Comparison of ENCODE assay signal across 30 cellular contexts in the genomic region with DNA sequence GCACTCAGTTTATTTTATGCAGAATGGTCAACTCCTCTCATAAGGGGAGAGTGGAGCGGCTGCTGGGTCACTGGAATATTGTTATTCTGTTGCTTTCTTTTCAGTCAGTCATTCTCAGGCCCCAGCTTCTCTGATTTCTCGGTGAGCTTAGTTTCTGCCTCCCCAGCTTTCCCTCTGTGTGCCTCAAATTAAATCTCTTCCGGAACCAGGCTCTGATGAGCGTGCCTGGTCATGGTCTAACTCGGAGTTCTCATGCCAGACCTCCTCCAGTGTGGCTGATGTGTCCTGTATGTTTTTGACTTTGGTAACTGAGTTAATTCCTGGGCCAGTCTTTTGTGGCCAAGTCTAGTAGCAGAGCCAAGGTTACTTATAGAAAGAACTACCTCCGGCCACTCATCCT. TPM values are rescaled to one million over a fixed set of nuclear protein-coding genes. Genes with fewer than 3 reads are reported as not detected.
A peak's percentile ranks its signal among the peaks of the same experiment; 100 is the strongest.
DNase-seq lines count a peak whose midpoint lies in the region; TF ChIP-seq lines count a peak whose summit lies in the region.
"Had no signal": no experiment of that assay in that cellular context is flagged by ENCODE, and none has a peak within 500 bp of the region (broad histone marks: within the 10 kb centered on the region; RNA-seq: fewer than 3 reads in every experiment).

No MANE protein-coding gene starts in this region.

- no peak overlapping the region for H3K4me3 Mint-ChIP-seq in activated CD4-positive, alpha-beta memory T cell treated with anti-CD3 and anti-CD28 coated beads, Interleukin-2, amount 10 ng/mL, durations not matched to agents 7 days and 5 days
- H3K4me3 Mint-ChIP-seq: activated naive CD4-positive, alpha-beta T cell treated with anti-CD3 and anti-CD28 coated beads, Interleukin-2, amount 10 ng/mL, durations not matched to agents 7 days and 5 days; CD8-positive, alpha-beta T cell; stimulated activated effector memory CD8-positive, alpha-beta T cell treated with anti-CD3 and anti-CD28 coated beads, Interleukin-12 subunit alpha, Interleukin-12 subunit beta, amount 100 ng/mL, for 72 hours; T-cell had no signal

- H3K4me3 ChIP-seq in SJCRH30 (peak overlapping the region; percentile 29; the same call in 1 of the 2 replicates), foreskin fibroblast (ENCODE audit: low read depth in 1 of 2, low read length in 2 of 2) (no peak overlapping the region), skeletal muscle satellite cell (ENCODE audit: low read length) (no peak overlapping the region), GM23248 (no peak overlapping the region)
- H3K4me3 ChIP-seq: dorsolateral prefrontal cortex, skin epidermis had no signal

- H3K9me2 ChIP-seq in GM23248 (ENCODE audit: insufficient read depth): no peaks in the 10 kb centered on the region

- H3K27me3 ChIP-seq in SJCRH30: no peaks in the 10 kb centered on the region
- H3K27me3 ChIP-seq in skeletal muscle satellite cell (ENCODE audit: control insufficient read depth, insufficient read depth, low read length): peaks cover 4% of the 10 kb centered on the region
- H3K27me3 ChIP-seq in GM23248 (replicated peaks; ENCODE audit: insufficient read depth): no peaks in the 10 kb centered on the region

- no peaks in the 10 kb centered on the region for H3K9me3 Mint-ChIP-seq in activated CD4-positive, alpha-beta memory T cell treated with anti-CD3 and anti-CD28 coated beads, Interleukin-2, amount 10 ng/mL, durations not matched to agents 7 days and 5 days
- H3K9me3 Mint-ChIP-seq: activated naive CD4-positive, alpha-beta T cell treated with anti-CD3 and anti-CD28 coated beads, Interleukin-2, amount 10 ng/mL, durations not matched to agents 7 days and 5 days; CD8-positive, alpha-beta T cell; neural crest cell; stimulated activated effector memory CD8-positive, alpha-beta T cell treated with anti-CD3 and anti-CD28 coated beads, Interleukin-12 subunit alpha, Interleukin-12 subunit beta, amount 100 ng/mL, for 72 hours; T-cell had no signal

- H3K9ac ChIP-seq in skeletal muscle satellite cell (ENCODE audit: low read depth, low read length) (no peak overlapping the region), GM23248 (no peak overlapping the region)

- no peak overlapping the region for H3K27ac Mint-ChIP-seq in activated CD4-positive, alpha-beta memory T cell treated with anti-CD3 and anti-CD28 coated beads, Interleukin-2, amount 10 ng/mL, durations not matched to agents 7 days and 5 days
- H3K27ac Mint-ChIP-seq: activated naive CD4-positive, alpha-beta T cell treated with anti-CD3 and anti-CD28 coated beads, Interleukin-2, amount 10 ng/mL, durations not matched to agents 7 days and 5 days; CD8-positive, alpha-beta T cell; progenitor cell of endocrine pancreas; stimulated activated effector memory CD8-positive, alpha-beta T cell treated with anti-CD3 and anti-CD28 coated beads, Interleukin-12 subunit alpha, Interleukin-12 subunit beta, amount 100 ng/mL, for 72 hours; T-cell had no signal

- POLR2A ChIA-PET in activated CD4-positive, alpha-beta memory T cell treated with anti-CD3 and anti-CD28 coated beads, Interleukin-2, amount 10 ng/mL, durations not matched to agents 7 days and 5 days (lab: Charles Lee): no interaction called here

- CTCF ChIA-PET in activated CD4-positive, alpha-beta memory T cell treated with anti-CD3 and anti-CD28 coated beads, Interleukin-2, amount 10 ng/mL, durations not matched to agents 7 days and 5 days (lab: Charles Lee): no interaction called here

- H3K27me3 Mint-ChIP-seq in activated CD4-positive, alpha-beta memory T cell treated with anti-CD3 and anti-CD28 coated beads, Interleukin-2, amount 10 ng/mL, durations not matched to agents 7 days and 5 days: peaks cover 12% of the 10 kb centered on the region

- DNase-seq in SJCRH30 (peak; percentile 76 to 92), foreskin fibroblast (peak; percentile 38 to 70), GM23248 (no peak)
- no peak for DNase-seq in activated CD4-positive, alpha-beta memory T cell treated with anti-CD3 and anti-CD28 coated beads, Interleukin-2, amount 10 ng/mL, durations not matched to agents 7 days and 5 days
- DNase-seq: activated CD8-positive, alpha-beta memory T cell treated with anti-CD3 and anti-CD28 coated beads for 24 hours; activated naive CD4-positive, alpha-beta T cell treated with anti-CD3 and anti-CD28 coated beads, Interleukin-2, amount 10 ng/mL, durations not matched to agents 7 days and 5 days; activated T-cell treated with anti-CD3 and anti-CD28 coated beads, Interleukin-2, amount 50 U/mL, for 48 hours; anterior cingulate cortex; caudate nucleus; CD8-positive, alpha-beta T cell; DMS153; dorsolateral prefrontal cortex; GDM1; HCEC 1CT; head of caudate nucleus; KBM-7; NCI-H1436; NCI-H510A; NK-92 treated with Interleukin-12 subunit alpha and Interleukin-12 subunit beta, amount 100 ng/mL, for 24 hours; SIG-M5; stimulated activated CD4-positive, alpha-beta T cell treated with anti-CD3 and anti-CD28 coated beads, Interleukin-2, amount 100 ng/mL, for 24 hours; T-cell had no signal

- no peaks in the 10 kb centered on the region for H3K79me2 ChIP-seq in GM23248 (ENCODE audit: insufficient read depth)

- no peak overlapping the region for H2AFZ ChIP-seq in GM23248

- H3K4me2 ChIP-seq in skeletal muscle satellite cell (ENCODE audit: low read length) (peak overlapping the region; percentile 27), GM23248 (ENCODE audit: unreplicated experiment) (no peak overlapping the region)

- peaks cover 16% of the 10 kb centered on the region for H3F3A ChIP-seq in GM23248 (ENCODE audit: insufficient read depth)

- no peak for TF ChIP-seq CTCF in foreskin fibroblast (IDR thresholded peaks at IDR 0.05; ENCODE audit: low read depth, low read length)

- no peaks in the 10 kb centered on the region for H3K36me3 Mint-ChIP-seq in activated CD4-positive, alpha-beta memory T cell treated with anti-CD3 and anti-CD28 coated beads, Interleukin-2, amount 10 ng/mL, durations not matched to agents 7 days and 5 days (ENCODE audit: low read depth)
- H3K36me3 Mint-ChIP-seq: activated naive CD4-positive, alpha-beta T cell treated with anti-CD3 and anti-CD28 coated beads, Interleukin-2, amount 10 ng/mL, durations not matched to agents 7 days and 5 days; T-cell had no signal

- peaks cover 8% of the 10 kb centered on the region for H3K4me1 Mint-ChIP-seq in activated CD4-positive, alpha-beta memory T cell treated with anti-CD3 and anti-CD28 coated beads, Interleukin-2, amount 10 ng/mL, durations not matched to agents 7 days and 5 days

- peaks cover 38% of the 10 kb centered on the region for H3K4me1 ChIP-seq in SJCRH30
- peaks cover 11% of the 10 kb centered on the region for H3K4me1 ChIP-seq in skeletal muscle satellite cell (ENCODE audit: control insufficient read depth, insufficient read depth, low read length)
- H3K4me1 ChIP-seq in GM23248 (ENCODE audit: insufficient read depth): peaks cover 6% of the 10 kb centered on the region

- H3K9me3 ChIP-seq in SJCRH30 (replicated peaks) (no peaks in the 10 kb centered on the region), skeletal muscle satellite cell (replicated peaks; ENCODE audit: low read length) (no peaks in the 10 kb centered on the region), GM23248 (ENCODE audit: low read depth) (no peaks in the 10 kb centered on the region)

- WGBS in GM23248 (ENCODE audit: low coverage in 1 of 2, low lambda C conversion rate in 2 of 2, missing lambda C conversion rate in 2 of 2), 2 experiments: 45 to 52% methylated on average over 6 of the region's 6 CpGs

- H3K27ac ChIP-seq in SJCRH30 (peak overlapping the region; percentile 87), GM23248 (no peak overlapping the region)
- H3K27ac ChIP-seq: dorsolateral prefrontal cortex, skin epidermis had no signal

- in situ Hi-C loops in GM23248 (cut with MboI): no loop called here

- no peaks in the 10 kb centered on the region for H3K36me3 ChIP-seq in SJCRH30
- no peaks in the 10 kb centered on the region for H3K36me3 ChIP-seq in skeletal muscle satellite cell (ENCODE audit: insufficient read depth, low read length)
- no peaks in the 10 kb centered on the region for H3K36me3 ChIP-seq in GM23248 (ENCODE audit: low read depth)

- no peaks in the 10 kb centered on the region for H4K20me1 ChIP-seq in GM23248 (ENCODE audit: insufficient read depth)

RNA-seq across cellular contexts. Expression of a gene that starts 4.9 kb away (rescaled TPM):
- total RNA-seq in SJCRH30 (2014; rRNA removed; shearing (Covaris generic)): 11.0 and 20.2 TPM in 2 replicates
- total RNA-seq in skeletal muscle satellite cell (2012; rRNA removed): 10.0 and 11.4 TPM in 2 replicates
- total RNA-seq in GM23248 (2014; rRNA removed; shearing (Covaris generic)): 10.5 and 13.9 TPM in 2 replicates
- 7.3 and 7.9 TPM in 2 replicates for polyA plus RNA-seq in GM23248 (2016; fragmentation: Nextera tagmentation; extraction: Ambion mirVana)
- 10 to 100 TPM; 28.4 to 31.5 TPM for total RNA-seq in activated CD4-positive, alpha-beta memory T cell treated with anti-CD3 and anti-CD28 coated beads, Interleukin-2, amount 10 ng/mL, durations not matched to agents 7 days and 5 days

RNA-seq across cellular contexts. Expression of a gene that starts 20.6 kb away (rescaled TPM):
- 0.65 and 1.4 TPM in 2 replicates for total RNA-seq in SJCRH30 (2014; rRNA removed; shearing (Covaris generic))
- 0.25 TPM in 1 of 2 replicates, not detected in the other for total RNA-seq in skeletal muscle satellite cell (2012; rRNA removed)
- total RNA-seq in GM23248 (2014; rRNA removed; shearing (Covaris generic)): 0.11 TPM in 1 of 2 replicates, not detected in the other
- 0.19 and 0.36 TPM in 2 replicates for polyA plus RNA-seq in GM23248 (2016; fragmentation: Nextera tagmentation; extraction: Ambion mirVana)
- total RNA-seq in activated CD4-positive, alpha-beta memory T cell treated with anti-CD3 and anti-CD28 coated beads, Interleukin-2, amount 10 ng/mL, durations not matched to agents 7 days and 5 days: not detected
- total RNA-seq: CD8-positive, alpha-beta T cell; endothelial cell of umbilical vein; mononuclear cell; neural crest cell; temporal lobe had no signal

RNA-seq across cellular contexts. Expression of a gene that starts 21.4 kb away (rescaled TPM):
- 67.8 and 71.6 TPM in 2 replicates for total RNA-seq in SJCRH30 (2014; rRNA removed; shearing (Covaris generic))
- 24.6 and 34.5 TPM in 2 replicates for total RNA-seq in skeletal muscle satellite cell (2012; rRNA removed)
- 68.7 and 84.9 TPM in 2 replicates for total RNA-seq in GM23248 (2014; rRNA removed; shearing (Covaris generic))
- 12.8 and 13.8 TPM in 2 replicates for polyA plus RNA-seq in GM23248 (2016; fragmentation: Nextera tagmentation; extraction: Ambion mirVana)
- not detected for total RNA-seq in activated CD4-positive, alpha-beta memory T cell treated with anti-CD3 and anti-CD28 coated beads, Interleukin-2, amount 10 ng/mL, durations not matched to agents 7 days and 5 days

RNA-seq across cellular contexts. Expression of a gene that starts 34.7 kb away (rescaled TPM):
- 0.76 and 1.3 TPM in 2 replicates for total RNA-seq in SJCRH30 (2014; rRNA removed; shearing (Covaris generic))
- total RNA-seq in skeletal muscle satellite cell (2012; rRNA removed): 0.51 and 3.3 TPM in 2 replicates
- 0.54 and 1.6 TPM in 2 replicates for total RNA-seq in GM23248 (2014; rRNA removed; shearing (Covaris generic))
- 0.79 and 0.96 TPM in 2 replicates for polyA plus RNA-seq in GM23248 (2016; fragmentation: Nextera tagmentation; extraction: Ambion mirVana)
- total RNA-seq in activated CD4-positive, alpha-beta memory T cell treated with anti-CD3 and anti-CD28 coated beads, Interleukin-2, amount 10 ng/mL, durations not matched to agents 7 days and 5 days: not detected
- total RNA-seq: CD8-positive, alpha-beta T cell had no signal

RNA-seq across cellular contexts. Expression of a gene that starts 48.9 kb away (rescaled TPM):
- 8.1 and 8.2 TPM in 2 replicates for total RNA-seq in SJCRH30 (2014; rRNA removed; shearing (Covaris generic))
- total RNA-seq in skeletal muscle satellite cell (2012; rRNA removed): 0.51 and 1.3 TPM in 2 replicates
- 5.8 and 6.2 TPM in 2 replicates for total RNA-seq in GM23248 (2014; rRNA removed; shearing (Covaris generic))
- 1.7 and 2.2 TPM in 2 replicates for polyA plus RNA-seq in GM23248 (2016; fragmentation: Nextera tagmentation; extraction: Ambion mirVana)
- 1 to 10 TPM in 1 of 2 experiments, under 1 TPM in 1; 0.95 to 1.0 TPM for total RNA-seq in activated CD4-positive, alpha-beta memory T cell treated with anti-CD3 and anti-CD28 coated beads, Interleukin-2, amount 10 ng/mL, durations not matched to agents 7 days and 5 days
- total RNA-seq: endothelial cell of umbilical vein, mononuclear cell had no signal
- polyA plus RNA-seq: endothelial cell of umbilical vein had no signal

Comparison
In these comparisons a context has a peak if more than half of its experiments do, and no peak if none do; other contexts are left out.
1. DNase-seq: peak in SJCRH30 (2 of 2) and foreskin fibroblast (2 of 2); none in GM23248 (single experiment) and activated CD4-positive, alpha-beta memory T cell treated with anti-CD3 and anti-CD28 coated beads, Interleukin-2, amount 10 ng/mL, durations not matched to agents 7 days and 5 days (single experiment).
2. RNA of a gene that starts 21.4 kb away (total RNA-seq): 68.7 to 84.9 TPM in GM23248 and 67.8 to 71.6 TPM in SJCRH30; not detected in activated CD4-positive, alpha-beta memory T cell treated with anti-CD3 and anti-CD28 coated beads, Interleukin-2, amount 10 ng/mL, durations not matched to agents 7 days and 5 days; every median in the first group is over 10 times any median in the second.